Comparison of ENCODE assay signal across 18 cellular contexts in the genomic region with DNA sequence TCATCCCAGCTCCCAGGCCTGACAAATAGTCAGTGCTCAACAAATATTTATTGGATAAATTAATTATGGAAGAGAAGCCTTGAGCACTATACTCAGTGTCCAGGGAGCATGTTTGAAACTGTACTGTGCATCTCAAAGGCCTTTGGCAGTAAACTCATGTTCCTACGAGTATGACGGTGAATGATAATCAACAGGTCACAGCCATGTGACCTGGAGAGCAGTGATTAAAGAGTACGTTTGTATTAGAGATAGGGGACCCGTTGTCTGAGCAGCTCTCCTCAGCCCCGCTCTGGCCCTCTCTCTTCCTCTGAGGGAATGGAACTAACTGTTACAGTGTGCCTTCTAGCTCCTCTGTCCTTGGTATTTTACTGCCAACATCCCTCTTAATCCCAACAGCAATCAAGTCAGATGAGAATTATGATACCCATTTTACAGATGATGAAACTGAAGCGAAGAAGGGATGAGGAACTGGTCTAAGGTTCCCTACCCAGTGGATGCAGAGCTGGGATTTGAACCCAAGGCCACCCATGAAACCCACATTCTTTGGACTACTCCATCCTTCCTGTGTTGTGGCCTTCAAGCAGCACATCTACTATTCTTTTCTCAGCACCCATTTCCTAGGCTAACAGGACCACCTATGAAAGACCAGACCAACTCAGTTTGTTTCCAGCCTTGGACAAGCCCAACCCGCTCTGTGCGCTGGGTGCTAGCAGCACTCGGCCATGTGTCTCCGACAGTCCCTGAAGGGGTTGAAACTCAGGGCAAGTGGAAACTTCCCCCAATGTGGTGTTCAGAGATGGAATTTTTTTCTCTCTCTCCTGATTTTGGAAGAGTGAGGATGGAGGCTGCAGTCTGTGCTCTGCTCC. TPM values are rescaled to one million over a fixed set of nuclear protein-coding genes. Genes with fewer than 3 reads are reported as not detected.
"Had no signal": no experiment of that assay in that cellular context is flagged by ENCODE, and none has a peak within 500 bp of the region (broad histone marks: within the 10 kb centered on the region; RNA-seq: fewer than 3 reads in every experiment).

No MANE protein-coding gene starts in this region.

- H3K27me3 Mint-ChIP-seq: activated naive CD8-positive, alpha-beta T cell treated with anti-CD3 and anti-CD28 coated beads, Interleukin-2, amount 50 U/mL, for 24 hours; stimulated activated naive CD8-positive, alpha-beta T cell treated with anti-CD3 and anti-CD28 coated beads, Interleukin-15, amount 100 ng/mL, for 72 hours had no signal

- DNase-seq: activated CD4-positive, alpha-beta T cell treated with anti-CD3 and anti-CD28 coated beads for 48 hours; activated CD8-positive, alpha-beta T cell treated with anti-CD3 and anti-CD28 coated beads, Interleukin-2, amount 10 ng/mL, durations not matched to agents 7 days and 5 days; activated naive CD4-positive, alpha-beta T cell; activated naive CD8-positive, alpha-beta T cell treated with anti-CD3 and anti-CD28 coated beads, Interleukin-2, amount 50 U/mL, for 24 hours; gastrocnemius medialis; lower lobe of right lung; mucosa of descending colon; naive thymus-derived CD8-positive, alpha-beta T cell; occipital lobe; stimulated activated CD4-positive, alpha-beta T cell treated with anti-CD3 and anti-CD28 coated beads, Interleukin-15, amount 100 ng/mL, for 24 hours; stimulated activated CD4-positive, alpha-beta T cell treated with anti-CD3 and anti-CD28 coated beads, Interleukin-4, amount 100 ng/mL, for 4 hours; stimulated activated naive CD8-positive, alpha-beta T cell treated with anti-CD3 and anti-CD28 coated beads, Interleukin-15, amount 100 ng/mL, for 72 hours; T-helper 1 cell; uterus had no signal

- H3K4me2 ChIP-seq: hepatocyte had no signal

- H3K4me3 ChIP-seq: gastrocnemius medialis, hepatocyte, lower lobe of right lung, mucosa of descending colon, thoracic aorta, uterus had no signal

- H3K36me3 Mint-ChIP-seq: naive thymus-derived CD8-positive, alpha-beta T cell had no signal

- H3K36me3 ChIP-seq: gastrocnemius medialis, lower lobe of right lung, thoracic aorta, uterus, WERI-Rb-1 had no signal

- H3K9me3 Mint-ChIP-seq: activated naive CD8-positive, alpha-beta T cell treated with anti-CD3 and anti-CD28 coated beads, Interleukin-2, amount 50 U/mL, for 24 hours; activated T-helper 1 cell treated with anti-CD3 and anti-CD28 coated beads, Interleukin-12 subunit alpha, Interleukin-12 subunit beta, Interleukin-2, Interleukin-4 antibody, amounts not matched to agents 30 ng/mL and 10 ng/mL and 1 ng/mL, durations not matched to agents 14 hours and 24 hours and 36 hours; stimulated activated naive CD8-positive, alpha-beta T cell treated with anti-CD3 and anti-CD28 coated beads, Interleukin-15, amount 100 ng/mL, for 72 hours had no signal

- H3K9me3 ChIP-seq: gastrocnemius medialis, lower lobe of right lung, mucosa of descending colon, thoracic aorta, uterus had no signal

- H3K4me3 Mint-ChIP-seq: activated CD8-positive, alpha-beta T cell treated with anti-CD3 and anti-CD28 coated beads, Interleukin-2, amount 10 ng/mL, durations not matched to agents 7 days and 5 days; activated naive CD8-positive, alpha-beta T cell treated with anti-CD3 and anti-CD28 coated beads, Interleukin-2, amount 50 U/mL, for 24 hours; activated T-helper 1 cell treated with anti-CD3 and anti-CD28 coated beads, Interleukin-12 subunit alpha, Interleukin-12 subunit beta, Interleukin-2, Interleukin-4 antibody, amounts not matched to agents 30 ng/mL and 10 ng/mL and 1 ng/mL, durations not matched to agents 14 hours and 24 hours and 36 hours; naive thymus-derived CD8-positive, alpha-beta T cell; stimulated activated naive CD8-positive, alpha-beta T cell treated with anti-CD3 and anti-CD28 coated beads, Interleukin-15, amount 100 ng/mL, for 72 hours had no signal

- H3K27ac Mint-ChIP-seq: activated CD8-positive, alpha-beta T cell treated with anti-CD3 and anti-CD28 coated beads, Interleukin-2, amount 10 ng/mL, durations not matched to agents 7 days and 5 days; activated naive CD8-positive, alpha-beta T cell treated with anti-CD3 and anti-CD28 coated beads, Interleukin-2, amount 50 U/mL, for 24 hours; activated T-helper 1 cell treated with anti-CD3 and anti-CD28 coated beads, Interleukin-12 subunit alpha, Interleukin-12 subunit beta, Interleukin-2, Interleukin-4 antibody, amounts not matched to agents 30 ng/mL and 10 ng/mL and 1 ng/mL, durations not matched to agents 14 hours and 24 hours and 36 hours had no signal

- ATAC-seq: activated CD8-positive, alpha-beta T cell treated with anti-CD3 and anti-CD28 coated beads, Interleukin-2, amount 10 ng/mL, durations not matched to agents 7 days and 5 days; activated naive CD8-positive, alpha-beta T cell treated with anti-CD3 and anti-CD28 coated beads, Interleukin-2, amount 50 U/mL, for 24 hours; gastrocnemius medialis; naive thymus-derived CD8-positive, alpha-beta T cell; stimulated activated naive CD8-positive, alpha-beta T cell treated with anti-CD3 and anti-CD28 coated beads, Interleukin-15, amount 100 ng/mL, for 72 hours had no signal

- H3K4me1 ChIP-seq: uterus had no signal

- H3K27ac ChIP-seq: gastrocnemius medialis, hepatocyte, lower lobe of right lung, uterus, WERI-Rb-1 had no signal

- H3K27me3 ChIP-seq: gastrocnemius medialis, hepatocyte, uterus had no signal

RNA-seq across cellular contexts. Expression of a gene that starts 34.9 kb away (rescaled TPM):
- total RNA-seq: naive thymus-derived CD8-positive, alpha-beta T cell had no signal
- polyA plus RNA-seq: naive thymus-derived CD8-positive, alpha-beta T cell had no signal
